ENCODE assay signal across 8 cellular contexts in the genomic region with DNA sequence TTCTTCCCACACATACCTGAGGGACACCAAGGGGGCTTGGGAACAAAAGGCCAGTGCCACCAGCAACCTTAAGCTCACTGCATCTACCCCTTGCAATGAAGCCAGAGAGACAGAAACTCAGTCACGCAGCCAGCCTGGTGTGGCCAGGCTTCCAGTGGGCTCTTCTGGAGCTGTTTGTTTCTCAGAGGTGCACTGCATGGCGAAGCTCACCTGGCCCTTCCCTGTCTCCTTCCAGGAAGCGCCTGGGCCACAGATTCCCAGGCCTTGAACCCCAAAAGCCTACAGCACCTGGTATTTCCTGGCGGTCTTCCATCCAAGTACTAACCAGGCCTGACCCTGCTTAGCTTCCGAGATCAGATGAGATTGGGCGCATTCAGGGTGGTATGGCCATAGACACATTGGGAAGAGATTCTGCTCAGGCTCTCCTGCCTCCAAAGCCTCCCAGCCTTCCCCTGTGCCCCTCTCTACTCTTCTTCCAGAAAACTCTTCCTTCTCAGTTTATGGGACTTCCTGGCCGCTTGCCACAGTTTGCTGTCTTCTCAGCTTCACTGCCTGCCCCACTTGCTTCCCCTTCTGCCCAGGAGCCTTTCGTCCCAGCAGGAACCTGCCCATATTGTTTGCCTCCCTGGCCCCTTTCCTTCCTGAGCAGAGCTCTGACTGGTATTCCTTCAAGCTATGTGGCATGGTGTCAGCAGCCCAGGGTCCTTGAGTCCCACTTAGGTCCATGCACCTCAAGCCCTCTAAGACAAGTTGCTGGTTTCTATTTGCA. TPM values are rescaled to one million over a fixed set of nuclear protein-coding genes. Genes with fewer than 3 reads are reported as not detected.
DNase-seq lines count a peak whose midpoint lies in the region; ATAC-seq and TF ChIP-seq lines count a peak whose summit lies in the region.

No MANE protein-coding gene starts in this region.

- TF ChIP-seq CTCF in Panc1 (IDR thresholded peaks at IDR 0.05) = no peak
- no peak for TF ChIP-seq CTCF in esophagus squamous epithelium (IDR thresholded peaks at IDR 0.05)
- no peak for TF ChIP-seq CTCF in gastrocnemius medialis (IDR thresholded peaks at IDR 0.05 in 4 of 5, conservative IDR thresholded peaks at IDR 0.05 in 1 of 5)

- no peak for ATAC-seq in Panc1
- no peak for ATAC-seq in gastrocnemius medialis
- ATAC-seq in GM21529 (IDR thresholded peaks at IDR 0.05; ENCODE audit: unreplicated experiment) = no peak
- ATAC-seq in GM19324 (IDR thresholded peaks at IDR 0.05; ENCODE audit: low FRiP score, unreplicated experiment) = no peak
- no peak for ATAC-seq in GM18520 (IDR thresholded peaks at IDR 0.05; ENCODE audit: unreplicated experiment)

- H3K36me3 ChIP-seq in Panc1 (ENCODE audit: control insufficient read depth, insufficient read depth, low read length) (no peaks in the 10 kb centered on the region; the same call in 1 of the 2 replicates), esophagus squamous epithelium (peaks cover 7 to 43% (median 8%) of the 10 kb centered on the region in 3 donors), gastrocnemius medialis (peaks cover 0 to 9% of the 10 kb centered on the region in 2 donors)

- H3K27me3 ChIP-seq in Panc1 (ENCODE audit: control insufficient read depth, insufficient read depth, low read length) (no peaks in the 10 kb centered on the region), esophagus squamous epithelium (no peaks in the 10 kb centered on the region), gastrocnemius medialis (no peaks in the 10 kb centered on the region)

- POLR2A ChIA-PET in Panc1 (lab: Charles Lee) = no interaction called here

- 65 to 78% methylated on average over 5 to 8 of the region's 8 CpGs for WGBS in esophagus squamous epithelium, 2 donors

- TF ChIP-seq POLR2A in esophagus squamous epithelium (IDR thresholded peaks at IDR 0.05) = no peak
- no peak for TF ChIP-seq POLR2A in gastrocnemius medialis (IDR thresholded peaks at IDR 0.05)

- BruUV-seq in Panc1 (replicated peaks; lab: Mats Ljungman, UMichigan) = no TSS peak

- H3K4me3 ChIP-seq in Panc1 (ENCODE audit: low read depth in 2 of 2, low read length in 2 of 2) = peak overlapping the region; percentile 69 to 83
- peak overlapping the region in 3 of 4 donors; percentile 78 to 93 (median 83) for H3K4me3 ChIP-seq in esophagus squamous epithelium
- H3K4me3 ChIP-seq in gastrocnemius medialis = peak overlapping the region in 2 of 4 donors; percentile 94 to 96

- H3K4me1 ChIP-seq in Panc1 (ENCODE audit: control insufficient read depth, insufficient read depth, low read length) = peaks cover 39% of the 10 kb centered on the region
- H3K4me1 ChIP-seq in esophagus squamous epithelium = peaks cover 19 to 83% (median 24%) of the 10 kb centered on the region in 3 donors
- peaks cover 25 to 32% of the 10 kb centered on the region in 2 donors for H3K4me1 ChIP-seq in gastrocnemius medialis

- in situ Hi-C loops in Panc1 (cut with HindIII; ENCODE audit: low pct_unique_long_range_greater_than_20kb, low sequenced_read_pairs) = no loop called here
- in situ Hi-C loops in gastrocnemius medialis (cut with MboI; ENCODE audit: low sequenced_read_pairs in 4 of 4) = loop anchor here in 3 of 4 donors (5.0 kb wide), 1 partner anchor 54 kb away; no protein-coding TSS in a partner anchor

- intact Hi-C loops in Panc1 (cut with micrococcal nuclease; ENCODE audit: unreplicated experiment) (loop anchor here (5.0 kb wide), 1 partner anchor 54 kb away; no protein-coding TSS in a partner anchor), esophagus squamous epithelium (cut with DNase I) (no loop called here), gastrocnemius medialis (cut with DNase I; ENCODE audit: low total_unique reads) (no loop called here)

- DNase-seq in GF-D8 (lab: John Stamatoyannopoulos, UW) = peak; percentile 35
- no peak for DNase-seq in Panc1 (ENCODE audit: low read depth, low spot score)
- DNase-seq in esophagus squamous epithelium (lab: John Stamatoyannopoulos, UW) = no peak
- no peak for DNase-seq in gastrocnemius medialis
- no peak for DNase-seq in SIG-M5 treated with dmso at 0.1 percent for 504 hours (lab: John Stamatoyannopoulos, UW; ENCODE audit: unreplicated experiment)

- H3K9me3 ChIP-seq in Panc1 (ENCODE audit: control insufficient read depth, insufficient read depth, low read depth, low read length) (no peaks in the 10 kb centered on the region), esophagus squamous epithelium (no peaks in the 10 kb centered on the region), gastrocnemius medialis (no peaks in the 10 kb centered on the region)

- CTCF ChIA-PET in Panc1 (lab: Charles Lee) = no interaction called here

- H3K27ac ChIP-seq in Panc1 (ENCODE audit: low read length) (peak overlapping the region; percentile 90), esophagus squamous epithelium (peak overlapping the region; percentile 79 to 94 (median 90)), gastrocnemius medialis (peak overlapping the region; percentile 88 to 95 (median 90))

RNA-seq across cellular contexts. Expression of a gene that starts 1.6 kb away (rescaled TPM):
- total RNA-seq in Panc1 (2021; ENCODE audit: unreplicated experiment) (45.0 TPM), esophagus squamous epithelium (1 to 10 TPM; 4.9 to 8.3 (median 7.8) TPM), gastrocnemius medialis (10 to 100 TPM; 10.0 to 25.8 (median 13.3) TPM)
- polyA plus RNA-seq in Panc1 (2012; ENCODE audit: insufficient read length) = 39.3 TPM

RNA-seq across cellular contexts. Expression of a gene that starts 16.4 kb away (rescaled TPM):
- 43.9 TPM for total RNA-seq in Panc1 (2021; ENCODE audit: unreplicated experiment)
- polyA plus RNA-seq in Panc1 (2012; ENCODE audit: insufficient read length) = 64.8 TPM
- 10 to 100 TPM in 1 of 4 donors, 1 to 10 TPM in 3; 2.5 to 11.8 (median 3.4) TPM for total RNA-seq in esophagus squamous epithelium
- 1 to 10 TPM; 1.3 to 4.0 (median 1.6) TPM for total RNA-seq in gastrocnemius medialis

RNA-seq across cellular contexts. Expression of a gene that starts 20.8 kb away (rescaled TPM):
- total RNA-seq in Panc1 (2021; ENCODE audit: unreplicated experiment) (233 TPM), esophagus squamous epithelium (100 to 1,000 TPM; 128 to 177 (median 145) TPM), gastrocnemius medialis (100 to 1,000 TPM; 211 to 334 (median 280) TPM)
- 236 TPM for polyA plus RNA-seq in Panc1 (2012; ENCODE audit: insufficient read length)

RNA-seq across cellular contexts. Expression of a gene that starts 26.6 kb away (rescaled TPM):
- total RNA-seq in Panc1 (2021; ENCODE audit: unreplicated experiment) = 50.6 TPM
- 38.4 TPM for polyA plus RNA-seq in Panc1 (2012; ENCODE audit: insufficient read length)
- total RNA-seq in esophagus squamous epithelium = 10 to 100 TPM; 30.6 to 79.7 (median 35.1) TPM
- 10 to 100 TPM; 48.2 to 76.8 (median 56.3) TPM for total RNA-seq in gastrocnemius medialis

RNA-seq across cellular contexts. Expression of a gene that starts 57.0 kb away (rescaled TPM):
- total RNA-seq in Panc1 (2021; ENCODE audit: unreplicated experiment) = 19.9 TPM
- 10.3 TPM for polyA plus RNA-seq in Panc1 (2012; ENCODE audit: insufficient read length)
- total RNA-seq in esophagus squamous epithelium = 1 to 10 TPM; 1.8 to 3.2 (median 2.8) TPM
- 1 to 10 TPM in 1 of 4 donors, under 1 TPM in 2, not detected in 1; 0.29 to 1.2 (median 0.75) TPM for total RNA-seq in gastrocnemius medialis
